9 cellular contexts compared by ENCODE assay signal in the genomic region with DNA sequence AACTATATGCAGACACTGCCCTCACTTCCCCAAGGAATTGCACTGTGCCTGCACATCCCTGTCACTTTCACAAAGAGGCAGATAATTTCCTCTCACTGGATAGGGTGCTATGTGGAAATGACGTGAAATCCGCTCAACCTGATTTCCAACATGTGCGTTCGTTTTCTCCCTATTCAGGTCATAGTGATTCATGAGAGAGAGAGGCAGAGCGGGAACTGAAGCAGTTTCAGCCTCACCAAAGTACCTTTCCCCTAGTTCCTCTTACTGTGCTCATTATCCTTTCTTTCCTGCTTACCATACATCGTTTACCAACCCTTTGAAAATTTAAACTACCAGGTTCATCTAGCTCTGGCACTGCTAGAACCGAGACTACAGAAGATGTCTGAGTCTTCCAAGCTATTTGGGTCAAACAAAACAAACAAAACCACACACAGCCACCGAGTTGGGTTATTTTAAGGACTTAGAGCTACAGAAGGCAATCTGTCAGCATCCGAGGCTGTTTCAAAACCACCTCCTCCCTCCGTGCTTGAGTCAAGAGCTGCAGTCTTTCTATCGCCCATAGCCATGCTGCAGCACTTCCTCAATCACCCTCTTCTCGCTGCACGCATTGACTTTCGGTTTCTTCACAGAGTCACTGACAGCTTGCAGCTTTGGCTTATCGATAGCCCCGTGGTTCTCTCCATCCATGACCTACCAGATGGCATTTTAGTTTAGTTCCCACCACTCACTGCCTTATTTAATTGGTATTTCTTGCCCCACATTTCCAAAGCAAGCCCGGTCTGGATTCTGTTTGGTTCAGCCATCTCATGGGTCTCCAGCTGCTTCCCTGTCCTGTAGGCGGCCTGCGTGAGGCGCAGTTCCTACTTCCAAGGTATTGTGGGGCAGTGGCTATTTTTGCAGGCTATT.
DNase-seq lines count a peak whose midpoint lies in the region; ATAC-seq lines count a peak whose summit lies in the region.
"Had no signal": no experiment of that assay in that cellular context is flagged by ENCODE, and none has a peak within 500 bp of the region (broad histone marks: within the 10 kb centered on the region; RNA-seq: fewer than 3 reads in every experiment).

No MANE protein-coding gene starts in this region.

- intact Hi-C loops in posterior cingulate gyrus (cut with DNase I) = no loop called here

- no peaks in the 10 kb centered on the region for H3K27me3 ChIP-seq in endocrine pancreas (ENCODE audit: control insufficient read depth, insufficient read depth, low read length)

- peak; percentile 96 for ATAC-seq in HG02970 (IDR thresholded peaks at IDR 0.05; ENCODE audit: low FRiP score, unreplicated experiment)

- H3K9me3 ChIP-seq in endocrine pancreas (ENCODE audit: control insufficient read depth, low read length) = no peaks in the 10 kb centered on the region

- peak; percentile 18 for DNase-seq in DMS 273 (lab: John Stamatoyannopoulos, UW; ENCODE audit: unreplicated experiment)
- no peak for DNase-seq in DMS 273 treated with DMSO at 0.1 percent for 48 hours (lab: John Stamatoyannopoulos, UW)
- DNase-seq in NCI-H2107 treated with DMSO at 0.1 percent for 48 hours (lab: John Stamatoyannopoulos, UW; ENCODE audit: unreplicated experiment) = peak; percentile 81
- DNase-seq in activated CD4-positive, alpha-beta T cell treated with anti-CD3 and anti-CD28 coated beads, Interleukin-2, amount 50 U/mL, for 1 hour = peak; percentile 40
- peak; percentile 14 to 94 (median 42) for DNase-seq in posterior cingulate gyrus

- H3K9ac ChIP-seq in endocrine pancreas (ENCODE audit: control insufficient read depth, insufficient read depth, low read length) = no peak overlapping the region

- H3K27ac ChIP-seq in urinary bladder (ENCODE audit: low read depth) = no peak overlapping the region
- H3K27ac ChIP-seq: 22Rv1 had no signal

- H3K4me3 ChIP-seq in endocrine pancreas (ENCODE audit: control insufficient read depth, insufficient read depth, low read length) = peak overlapping the region; percentile 57
- H3K4me3 ChIP-seq in urinary bladder (ENCODE audit: low read depth, low read length) = peak overlapping the region; percentile 29

- WGBS in urinary bladder = 76% methylated on average over 20 of the region's 20 CpGs

- H3K36me3 ChIP-seq in endocrine pancreas (ENCODE audit: control insufficient read depth, insufficient read depth, low read length) = no peaks in the 10 kb centered on the region
- no peaks in the 10 kb centered on the region for H3K36me3 ChIP-seq in urinary bladder (ENCODE audit: insufficient read depth)

- H3K4me1 ChIP-seq in endocrine pancreas (ENCODE audit: control insufficient read depth, insufficient read depth, low read length) = no peaks in the 10 kb centered on the region
- H3K4me1 ChIP-seq in urinary bladder (ENCODE audit: insufficient read depth) = no peaks in the 10 kb centered on the region
